ENCODE assay signal across 19 cellular contexts in the genomic region with DNA sequence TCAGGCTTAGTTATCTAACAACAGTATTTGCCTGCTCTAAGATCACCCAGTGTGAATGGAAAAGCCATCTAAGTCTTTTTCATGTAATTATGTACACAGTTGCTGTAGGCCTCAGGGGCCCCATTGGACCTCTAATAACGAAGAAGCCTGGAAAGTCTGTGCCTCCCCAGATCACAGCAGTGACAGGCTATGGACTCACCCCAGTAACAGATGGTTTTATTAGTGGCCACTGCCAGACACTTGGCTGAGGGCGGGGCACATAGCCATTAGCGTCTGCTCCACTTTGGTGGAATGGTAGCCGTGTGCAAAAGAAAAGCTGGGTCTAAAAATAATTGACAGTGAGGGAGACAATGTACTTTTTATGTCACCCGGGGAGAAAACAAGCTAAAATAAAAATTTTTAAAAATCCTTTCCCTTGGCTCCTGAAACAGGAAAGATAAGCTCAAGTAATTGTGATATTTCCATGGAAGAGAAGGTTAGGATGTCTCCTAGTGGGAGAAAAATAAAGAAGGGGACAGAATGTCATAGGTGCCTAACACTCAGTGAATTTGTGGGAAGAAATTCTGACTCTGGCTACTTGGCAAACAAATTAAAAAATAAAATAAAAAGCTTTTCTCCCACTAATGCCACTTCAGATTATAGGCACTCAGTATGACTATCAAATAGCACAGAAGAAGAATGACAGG. TPM values are rescaled to one million over a fixed set of nuclear protein-coding genes. Genes with fewer than 3 reads are reported as not detected.
DNase-seq lines count a peak whose midpoint lies in the region; ATAC-seq and TF ChIP-seq lines count a peak whose summit lies in the region.
"Had no signal": no experiment of that assay in that cellular context is flagged by ENCODE, and none has a peak within 500 bp of the region (broad histone marks: within the 10 kb centered on the region; RNA-seq: fewer than 3 reads in every experiment).

No MANE protein-coding gene starts in this region.

- H3K36me3 ChIP-seq in lung (ENCODE audit: control insufficient read depth in 2 of 2, insufficient read depth in 2 of 2, low read length in 2 of 2), result no peaks in the 10 kb centered on the region
- no peaks in the 10 kb centered on the region for H3K36me3 ChIP-seq in thyroid gland
- H3K36me3 ChIP-seq: ovary, spleen, vagina had no signal

- 58 to 73% methylated on average over 5 of the region's 5 CpGs for WGBS in lung, 2 donors
- 60 to 76% methylated on average over 5 of the region's 5 CpGs for WGBS in thyroid gland, 2 donors

- no peak overlapping the region for H3K4me3 Mint-ChIP-seq in endothelial cell (ENCODE audit: unreplicated experiment)
- H3K4me3 Mint-ChIP-seq: IgD-negative memory B cell; stimulated activated naive CD8-positive, alpha-beta T cell treated with anti-CD3 and anti-CD28 coated beads, Interleukin-15, Interleukin-2, amounts not matched to agents 100 ng/mL and 50 ng/mL, for 24 hours had no signal

- peak; percentile 26 for DNase-seq in AG20443 (ENCODE audit: low spot score)
- peak; percentile 40 for DNase-seq in NCI-H2227 treated with DMSO at 0.1 percent for 48 hours (lab: John Stamatoyannopoulos, UW)
- DNase-seq in cerebellum (ENCODE audit: low spot score), result peak; percentile 84
- no peak for DNase-seq in lung (ENCODE audit: low spot score)
- DNase-seq in thyroid gland, result no peak
- DNase-seq in iPS-NIHi7 (ENCODE audit: extremely low spot score), result no peak
- no peak for DNase-seq in GM19240 (ENCODE audit: insufficient read length, low spot score)
- no peak for DNase-seq in endothelial cell (ENCODE audit: low spot score)
- DNase-seq: activated CD8-positive, alpha-beta memory T cell treated with anti-CD3 and anti-CD28 coated beads for 24 hours; Caco-2; MV-4-11; ovary; PC-9; spleen had no signal

- H3K4me3 ChIP-seq in lung (no peak overlapping the region), thyroid gland (replicated peaks in 1 of 3) (no peak overlapping the region)
- H3K4me3 ChIP-seq: hepatocyte, ovary, PC-9, spleen, vagina had no signal

- H3K27ac Mint-ChIP-seq in endothelial cell (ENCODE audit: unreplicated experiment), result no peak overlapping the region
- H3K27ac Mint-ChIP-seq: IgD-negative memory B cell; stimulated activated naive CD8-positive, alpha-beta T cell treated with anti-CD3 and anti-CD28 coated beads, Interleukin-15, Interleukin-2, amounts not matched to agents 100 ng/mL and 50 ng/mL, for 24 hours had no signal

- H3K27ac ChIP-seq in lung (ENCODE audit: low read depth in 1 of 2, low read length in 1 of 2) (no peak overlapping the region), thyroid gland (no peak overlapping the region)
- H3K27ac ChIP-seq: hepatocyte, ovary, PC-9, spleen, vagina had no signal

- no peak for TF ChIP-seq POLR2A in thyroid gland (IDR thresholded peaks at IDR 0.05)

- H3K27me3 ChIP-seq in lung (ENCODE audit: control insufficient read depth, insufficient read depth) (no peaks in the 10 kb centered on the region), thyroid gland (no peaks in the 10 kb centered on the region)
- H3K27me3 ChIP-seq: hepatocyte, ovary, spleen, vagina had no signal

- intact Hi-C loops in thyroid gland (cut with DNase I), result no loop called here

- ATAC-seq in lung (ENCODE audit: insufficient read depth, low FRiP score), result peak; percentile 47
- ATAC-seq: esophagus mucosa had no signal

- H3K9me3 Mint-ChIP-seq in endothelial cell (ENCODE audit: unreplicated experiment), result no peaks in the 10 kb centered on the region

- H3K9me3 ChIP-seq in lung (ENCODE audit: control insufficient read depth in 2 of 2, insufficient read depth in 1 of 2, low read length in 1 of 2) (no peaks in the 10 kb centered on the region), thyroid gland (no peaks in the 10 kb centered on the region)
- H3K9me3 ChIP-seq: Caco-2, ovary, vagina had no signal

- peaks cover 1% of the 10 kb centered on the region for H3K27me3 Mint-ChIP-seq in endothelial cell (ENCODE audit: unreplicated experiment)
- H3K27me3 Mint-ChIP-seq: IgD-negative memory B cell; stimulated activated naive CD8-positive, alpha-beta T cell treated with anti-CD3 and anti-CD28 coated beads, Interleukin-15, Interleukin-2, amounts not matched to agents 100 ng/mL and 50 ng/mL, for 24 hours had no signal

- H3K4me1 ChIP-seq in lung (ENCODE audit: control insufficient read depth in 2 of 2, insufficient read depth in 2 of 2, low read length in 2 of 2) (peaks cover 2 to 7% of the 10 kb centered on the region in 2 donors), thyroid gland (no peaks in the 10 kb centered on the region)
- H3K4me1 ChIP-seq: Caco-2 had no signal

- H3K4me1 Mint-ChIP-seq in endothelial cell (ENCODE audit: unreplicated experiment), result peaks cover 20% of the 10 kb centered on the region
- H3K4me1 Mint-ChIP-seq: IgD-negative memory B cell had no signal

- H3K36me3 Mint-ChIP-seq in endothelial cell (ENCODE audit: low read depth, unreplicated experiment), result no peaks in the 10 kb centered on the region

- no peak for TF ChIP-seq CTCF in lung (IDR thresholded peaks at IDR 0.05; ENCODE audit: control extremely low read depth, extremely low read depth)
- no peak for TF ChIP-seq CTCF in thyroid gland (IDR thresholded peaks at IDR 0.05)
- no peak for TF ChIP-seq CTCF in endothelial cell (IDR thresholded peaks at IDR 0.05; ENCODE audit: unreplicated experiment)

RNA-seq across cellular contexts. Expression of gene ZNF385D, which starts 44.3 kb away (rescaled TPM):
- total RNA-seq in cerebellum (99.6 TPM), lung (10 to 100 TPM in 1 of 2 donors, 1 to 10 TPM in 1; 3.1 to 30.9 TPM), thyroid gland (1 to 10 TPM in 3 of 4 donors, under 1 TPM in 1; 0.49 to 2.2 (median 1.5) TPM), endothelial cell (ENCODE audit: unreplicated experiment) (0.41 TPM)
- under 1 TPM; 0.17 to 0.81 TPM for polyA plus RNA-seq in lung
- total RNA-seq: Caco-2 had no signal

Comparison
In these comparisons a context has a peak if more than half of its experiments do, and no peak if none do; other contexts are left out.
1. DNase-seq: peak in AG20443 (single experiment), NCI-H2227 treated with DMSO at 0.1 percent for 48 hours (single experiment) and cerebellum (single experiment); none in lung (single experiment), thyroid gland (0 of 2), iPS-NIHi7 (single experiment), GM19240 (single experiment) and endothelial cell (single experiment).